In the genomic region with DNA sequence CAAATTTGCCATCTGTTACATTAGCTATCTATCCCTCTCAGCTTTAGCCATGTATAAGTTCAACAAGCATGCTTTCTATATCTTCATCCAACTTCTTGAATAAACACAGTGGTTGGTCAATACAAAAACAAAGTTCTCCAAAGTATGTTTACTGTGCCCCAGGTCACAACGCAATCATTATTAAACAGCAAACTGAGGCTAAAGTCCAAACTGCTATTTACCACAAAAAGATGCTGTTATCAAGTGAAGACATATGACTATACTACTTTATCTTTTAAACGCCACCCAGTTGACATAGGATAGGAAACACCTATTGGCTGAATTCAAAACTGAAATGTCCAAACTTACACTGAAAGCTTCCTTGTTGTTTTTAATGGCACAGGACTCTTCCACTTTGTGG, we compare ENCODE assay signal across 1 cellular context.
TF ChIP-seq lines count a peak whose summit lies in the region.

No MANE protein-coding gene starts in this region.

TF ChIP-seq in HepG2, 621 proteins besides CTCF, POLR2A, EP300 and RAD21 (continued from another document and continues in another):
- TF ChIP-seq, protein P1, sequence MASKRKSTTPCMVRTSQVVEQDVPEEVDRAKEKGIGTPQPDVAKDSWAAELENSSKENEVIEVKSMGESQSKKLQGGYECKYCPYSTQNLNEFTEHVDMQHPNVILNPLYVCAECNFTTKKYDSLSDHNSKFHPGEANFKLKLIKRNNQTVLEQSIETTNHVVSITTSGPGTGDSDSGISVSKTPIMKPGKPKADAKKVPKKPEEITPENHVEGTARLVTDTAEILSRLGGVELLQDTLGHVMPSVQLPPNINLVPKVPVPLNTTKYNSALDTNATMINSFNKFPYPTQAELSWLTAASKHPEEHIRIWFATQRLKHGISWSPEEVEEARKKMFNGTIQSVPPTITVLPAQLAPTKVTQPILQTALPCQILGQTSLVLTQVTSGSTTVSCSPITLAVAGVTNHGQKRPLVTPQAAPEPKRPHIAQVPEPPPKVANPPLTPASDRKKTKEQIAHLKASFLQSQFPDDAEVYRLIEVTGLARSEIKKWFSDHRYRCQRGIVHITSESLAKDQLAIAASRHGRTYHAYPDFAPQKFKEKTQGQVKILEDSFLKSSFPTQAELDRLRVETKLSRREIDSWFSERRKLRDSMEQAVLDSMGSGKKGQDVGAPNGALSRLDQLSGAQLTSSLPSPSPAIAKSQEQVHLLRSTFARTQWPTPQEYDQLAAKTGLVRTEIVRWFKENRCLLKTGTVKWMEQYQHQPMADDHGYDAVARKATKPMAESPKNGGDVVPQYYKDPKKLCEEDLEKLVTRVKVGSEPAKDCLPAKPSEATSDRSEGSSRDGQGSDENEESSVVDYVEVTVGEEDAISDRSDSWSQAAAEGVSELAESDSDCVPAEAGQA (IDR thresholded peaks at IDR 0.05; ENCODE audit: low read depth): no peak
- TF ChIP-seq, protein P1 (CRISPR knock-in tag; IDR thresholded peaks at IDR 0.05; ENCODE audit: borderline replicate concordance): no peak
- TF ChIP-seq FOXA1 (IDR thresholded peaks at IDR 0.05) (peak; percentile 78), FOXA1 (CRISPR knock-in tag; IDR thresholded peaks at IDR 0.05) (peak; percentile 89), FOXP1 (IDR thresholded peaks at IDR 0.05) (peak; percentile 94), FOXP1 (CRISPR knock-in tag; IDR thresholded peaks at IDR 0.05) (peak; percentile 99), XBP1 (CRISPR knock-in tag; IDR thresholded peaks at IDR 0.05) (no peak), FOXC1 (CRISPR knock-in tag; IDR thresholded peaks at IDR 0.05; ENCODE audit: borderline replicate concordance) (no peak), ZNF660 (CRISPR knock-in tag; IDR thresholded peaks at IDR 0.05; ENCODE audit: borderline replicate concordance, low read depth) (no peak), ZBTB3 (CRISPR knock-in tag; IDR thresholded peaks at IDR 0.05; ENCODE audit: borderline replicate concordance, low read depth) (no peak), HDAC1 (CRISPR knock-in tag; IDR thresholded peaks at IDR 0.05) (peak; percentile 85), HOXA5 (CRISPR knock-in tag; IDR thresholded peaks at IDR 0.05) (0 out of 2 replicates have a peak, but pooled peaks have one; percentile 37), ZNF747 (CRISPR knock-in tag; IDR thresholded peaks at IDR 0.05; ENCODE audit: borderline replicate concordance) (no peak), KLF9 (CRISPR knock-in tag; IDR thresholded peaks at IDR 0.05; ENCODE audit: low read depth) (no peak), KLF6 (CRISPR knock-in tag; IDR thresholded peaks at IDR 0.05) (peak; percentile 65; the same call in 1 of the 2 replicates), AGO2 (optimal IDR thresholded peaks at IDR 0.05; ENCODE audit: low read depth, low read length) (no peak), ZNF343 (CRISPR knock-in tag; IDR thresholded peaks at IDR 0.05) (no peak), LCORL (IDR thresholded peaks at IDR 0.05) (no peak), LCORL (CRISPR knock-in tag; IDR thresholded peaks at IDR 0.05) (peak; percentile 66), ZNF670 (CRISPR knock-in tag; IDR thresholded peaks at IDR 0.05; ENCODE audit: borderline replicate concordance) (0 out of 2 replicates have a peak, but pooled peaks have one; percentile 50), SIX1 (CRISPR knock-in tag; IDR thresholded peaks at IDR 0.05; ENCODE audit: borderline replicate concordance) (peak; percentile 87; the same call in 1 of the 2 replicates), ZNF24 (IDR thresholded peaks at IDR 0.05) (no peak), ARNTL (CRISPR knock-in tag; IDR thresholded peaks at IDR 0.05) (no peak), ZBTB7A (CRISPR knock-in tag; IDR thresholded peaks at IDR 0.05) (no peak), ZNF766 (CRISPR knock-in tag; IDR thresholded peaks at IDR 0.05; ENCODE audit: borderline replicate concordance) (no peak), NR1H2 (CRISPR knock-in tag; IDR thresholded peaks at IDR 0.05; ENCODE audit: borderline replicate concordance, low read depth) (no peak), PAF1 (CRISPR knock-in tag; IDR thresholded peaks at IDR 0.05) (no peak), FOXK1 (CRISPR knock-in tag; IDR thresholded peaks at IDR 0.05; ENCODE audit: borderline replicate concordance, low read depth) (peak; percentile 95), ZNF362 (CRISPR knock-in tag; IDR thresholded peaks at IDR 0.05; ENCODE audit: borderline replicate concordance) (no peak), MTF2 (CRISPR knock-in tag; IDR thresholded peaks at IDR 0.05; ENCODE audit: borderline replicate concordance) (no peak), HDAC2 (CRISPR knock-in tag; IDR thresholded peaks at IDR 0.05) (peak; percentile 93), DRAP1 (CRISPR knock-in tag; IDR thresholded peaks at IDR 0.05) (peak; percentile 65), ZNF816 (CRISPR knock-in tag; IDR thresholded peaks at IDR 0.05; ENCODE audit: borderline replicate concordance) (peak; percentile 76; the same call in 1 of the 2 replicates), KLF16 (CRISPR knock-in tag; IDR thresholded peaks at IDR 0.05) (0 out of 4 replicates have a peak, but pooled peaks of 1 of the 2 experiments have one; percentile 74), PRMT3 (CRISPR knock-in tag; IDR thresholded peaks at IDR 0.05; ENCODE audit: borderline replicate concordance, low read depth) (no peak), ZNF451 (CRISPR knock-in tag; IDR thresholded peaks at IDR 0.05) (no peak), ZUFSP (CRISPR knock-in tag; IDR thresholded peaks at IDR 0.05; ENCODE audit: borderline replicate concordance) (no peak), KDM4B (CRISPR knock-in tag; IDR thresholded peaks at IDR 0.05) (0 out of 2 replicates have a peak, but pooled peaks have one; percentile 50), ISX (CRISPR knock-in tag; conservative IDR thresholded peaks at IDR 0.05) (no peak), ZBTB21 (CRISPR knock-in tag; IDR thresholded peaks at IDR 0.05) (no peak), FOXP4 (CRISPR knock-in tag; IDR thresholded peaks at IDR 0.05) (peak; percentile 99), MAFK (conservative IDR thresholded peaks at IDR 0.05 in 1 of 2, IDR thresholded peaks at IDR 0.05 in 1 of 2; ENCODE audit: low read length in 2 of 2) (no peak), AFF4 (CRISPR knock-in tag; IDR thresholded peaks at IDR 0.05) (0 out of 2 replicates have a peak, but pooled peaks have one; percentile 52), SCMH1 (CRISPR knock-in tag; IDR thresholded peaks at IDR 0.05; ENCODE audit: borderline replicate concordance) (no peak), NR2F1 (CRISPR knock-in tag; IDR thresholded peaks at IDR 0.05) (peak; percentile 54 to 75; a peak in 3 of 4 replicates), STAT5B (CRISPR knock-in tag; IDR thresholded peaks at IDR 0.05) (no peak), ETV6 (CRISPR knock-in tag; conservative IDR thresholded peaks at IDR 0.05) (no peak)
- TF ChIP-seq, protein P2, sequence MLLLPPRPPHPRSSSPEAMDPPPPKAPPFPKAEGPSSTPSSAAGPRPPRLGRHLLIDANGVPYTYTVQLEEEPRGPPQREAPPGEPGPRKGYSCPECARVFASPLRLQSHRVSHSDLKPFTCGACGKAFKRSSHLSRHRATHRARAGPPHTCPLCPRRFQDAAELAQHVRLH (CRISPR knock-in tag; IDR thresholded peaks at IDR 0.05; ENCODE audit: borderline replicate concordance, low read depth): no peak
- TF ChIP-seq, protein P3, sequence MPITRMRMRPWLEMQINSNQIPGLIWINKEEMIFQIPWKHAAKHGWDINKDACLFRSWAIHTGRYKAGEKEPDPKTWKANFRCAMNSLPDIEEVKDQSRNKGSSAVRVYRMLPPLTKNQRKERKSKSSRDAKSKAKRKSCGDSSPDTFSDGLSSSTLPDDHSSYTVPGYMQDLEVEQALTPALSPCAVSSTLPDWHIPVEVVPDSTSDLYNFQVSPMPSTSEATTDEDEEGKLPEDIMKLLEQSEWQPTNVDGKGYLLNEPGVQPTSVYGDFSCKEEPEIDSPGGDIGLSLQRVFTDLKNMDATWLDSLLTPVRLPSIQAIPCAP (CRISPR knock-in tag; IDR thresholded peaks at IDR 0.05; ENCODE audit: low read depth): no peak
- TF ChIP-seq, protein P4, sequence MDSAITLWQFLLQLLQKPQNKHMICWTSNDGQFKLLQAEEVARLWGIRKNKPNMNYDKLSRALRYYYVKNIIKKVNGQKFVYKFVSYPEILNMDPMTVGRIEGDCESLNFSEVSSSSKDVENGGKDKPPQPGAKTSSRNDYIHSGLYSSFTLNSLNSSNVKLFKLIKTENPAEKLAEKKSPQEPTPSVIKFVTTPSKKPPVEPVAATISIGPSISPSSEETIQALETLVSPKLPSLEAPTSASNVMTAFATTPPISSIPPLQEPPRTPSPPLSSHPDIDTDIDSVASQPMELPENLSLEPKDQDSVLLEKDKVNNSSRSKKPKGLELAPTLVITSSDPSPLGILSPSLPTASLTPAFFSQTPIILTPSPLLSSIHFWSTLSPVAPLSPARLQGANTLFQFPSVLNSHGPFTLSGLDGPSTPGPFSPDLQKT (CRISPR knock-in tag; IDR thresholded peaks at IDR 0.05; ENCODE audit: borderline replicate concordance): no peak
